In the genomic region with DNA sequence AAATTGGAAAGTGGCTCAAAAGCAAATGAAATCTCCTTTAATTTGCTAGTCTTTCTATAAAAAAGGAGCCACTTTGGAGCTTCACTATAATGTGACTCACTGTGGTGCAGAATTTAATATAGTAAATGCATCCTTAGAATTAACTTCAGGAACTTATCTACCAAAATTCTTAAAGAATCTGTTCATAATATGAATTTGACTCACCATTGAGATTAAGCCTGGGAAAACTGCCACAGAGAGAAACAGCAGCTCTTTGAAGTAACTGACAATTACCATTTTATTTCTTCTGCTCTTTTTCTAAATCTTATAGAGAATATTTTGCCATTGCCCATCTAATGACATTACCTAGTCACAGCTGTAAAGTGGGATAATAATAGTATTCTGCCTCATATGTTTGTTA, we compare ENCODE assay signal across 23 cellular contexts.
"Had no signal": no experiment of that assay in that cellular context is flagged by ENCODE, and none has a peak within 500 bp of the region (broad histone marks: within the 10 kb centered on the region; RNA-seq: fewer than 3 reads in every experiment).

No MANE protein-coding gene starts in this region.

- DNase-seq: activated CD4-positive, alpha-beta memory T cell treated with anti-CD3 and anti-CD28 coated beads for 36 hours; activated CD4-positive, alpha-beta T cell treated with anti-CD3 and anti-CD28 coated beads, Interleukin-2, amount 10 ng/mL, durations not matched to agents 7 days and 5 days; activated CD4-positive, CD25-positive, alpha-beta regulatory T cell; activated CD8-positive, alpha-beta memory T cell treated with anti-CD3 and anti-CD28 coated beads for 24 hours; activated effector memory CD4-positive, alpha-beta T cell treated with anti-CD3 and anti-CD28 coated beads, Interleukin-2, amount 50 U/mL, for 16 hours; activated naive CD4-positive, alpha-beta T cell treated with Interleukin-2 at 50 U/mL for 16 hours; activated naive CD8-positive, alpha-beta T cell treated with anti-CD3 and anti-CD28 coated beads, Interleukin-2, amount 50 U/mL, for 24 hours; activated T-cell treated with anti-CD3 and anti-CD28 coated beads, Interleukin-2, amount 50 U/mL, for 4 hours; anterior cingulate cortex; MM.1S; NCI-H146; NCI-H1930; NCI-H2171 treated with DMSO at 0.1 percent for 48 hours; NCI-H345; NCI-H510A; NCI-H526 treated with DMSO at 0.1 percent for 48 hours; NCI-H82; SIG-M5; T-cell; T-helper 2 cell; T1000 had no signal

- H3K27ac ChIP-seq: SK-N-MC, VCaP had no signal

- H3K4me3 ChIP-seq: SK-N-MC had no signal
